29 cellular contexts compared by ENCODE assay signal in genomic region chr6:130326496-130326895, GRCh38. TPM values are rescaled to one million over a fixed set of nuclear protein-coding genes. Genes with fewer than 3 reads are reported as not detected.
"Had no signal": no experiment of that assay in that cellular context is flagged by ENCODE, and none has a peak within 500 bp of the region (broad histone marks: within the 10 kb centered on the region; RNA-seq: fewer than 3 reads in every experiment).

No MANE protein-coding gene starts in this region.

- ATAC-seq: activated CD4-positive, alpha-beta T cell treated with anti-CD3 and anti-CD28 coated beads for 36 hours; activated T-helper 17 cell treated with anti-CD3 and anti-CD28 coated beads, Interleukin-2, amount 50 U/mL, for 72 hours; body of pancreas; heart right ventricle; left colon; lower lobe of right lung; mucosa of descending colon; naive thymus-derived CD4-positive, alpha-beta T cell; sciatic nerve; stimulated activated naive B cell treated with anti-CD40 and anti-IgM and Interleukin-4, amounts not matched to agents 10 μg/mL and 1 μg/mL and 100 μg/mL, for 72 hours; WTC11 had no signal

- H3K27me3 ChIP-seq: body of pancreas, cardiac muscle cell, esophagus squamous epithelium, heart right ventricle, neural progenitor cell had no signal

- H3K9ac ChIP-seq: neural progenitor cell had no signal

- H3K36me3 ChIP-seq: cardiac muscle cell, esophagus squamous epithelium, heart right ventricle, lower lobe of right lung, neural progenitor cell had no signal

- H3K27me3 Mint-ChIP-seq: activated CD4-positive, alpha-beta T cell treated with anti-CD3 and anti-CD28 coated beads for 36 hours; activated naive CD8-positive, alpha-beta T cell; activated T-cell treated with anti-CD3 and anti-CD28 coated beads, Interleukin-2, amount 50 U/mL, for 24 hours; activated T-helper 17 cell treated with anti-CD3 and anti-CD28 coated beads, Interleukin-2, amount 50 U/mL, for 72 hours; stimulated activated naive B cell treated with anti-CD40 and anti-IgM and Interleukin-4, amounts not matched to agents 10 μg/mL and 1 μg/mL and 100 μg/mL, for 72 hours; type B pancreatic cell had no signal

- H3K4me2 ChIP-seq: neural progenitor cell had no signal

- DNase-seq: activated CD4-positive, alpha-beta T cell treated with anti-CD3 and anti-CD28 coated beads for 36 hours; activated CD4-positive, alpha-beta T cell treated with anti-CD3 and anti-CD28 coated beads, Interleukin-2, amount 50 U/mL, for 4 hours; activated CD8-positive, alpha-beta memory T cell treated with anti-CD3 and anti-CD28 coated beads for 24 hours; activated CD8-positive, alpha-beta memory T cell treated with anti-CD3 and anti-CD28 coated beads, Interleukin-2, amount 50 U/mL, for 4 hours; activated T-cell treated with anti-CD3 and anti-CD28 coated beads, Interleukin-2, amount 50 U/mL, for 24 hours; amniotic stem cell; body of pancreas; cortex of kidney; endodermal cell; esophagus squamous epithelium; heart right ventricle; left colon; lower lobe of right lung; mesendoderm; mucosa of descending colon; naive thymus-derived CD4-positive, alpha-beta T cell; stimulated activated CD4-positive, alpha-beta T cell treated with anti-CD3 and anti-CD28 coated beads, Interleukin-2, amount 100 ng/mL, for 48 hours; stimulated activated CD8-positive, alpha-beta memory T cell treated with anti-CD3 and anti-CD28 coated beads, Interleukin-4, amount 100 ng/mL, for 48 hours; stimulated activated naive B cell treated with anti-CD40 and anti-IgM and Interleukin-4, amounts not matched to agents 10 μg/mL and 1 μg/mL and 100 μg/mL, for 72 hours; T-helper 1 cell; T-helper 9 cell had no signal

- H3K9me3 Mint-ChIP-seq: activated T-cell treated with anti-CD3 and anti-CD28 coated beads, Interleukin-2, amount 50 U/mL, for 24 hours; activated T-helper 17 cell treated with anti-CD3 and anti-CD28 coated beads, Interleukin-2, amount 50 U/mL, for 72 hours; endodermal cell; neural progenitor cell; type B pancreatic cell had no signal

- FAIRE-seq: keratinocyte had no signal

- H3K27ac ChIP-seq: body of pancreas, cardiac muscle cell, esophagus squamous epithelium, heart right ventricle, lower lobe of right lung, neural progenitor cell had no signal

- H3K9me3 ChIP-seq: body of pancreas, esophagus squamous epithelium, heart right ventricle, lower lobe of right lung, mucosa of descending colon had no signal

- H3K4me1 Mint-ChIP-seq: activated CD4-positive, alpha-beta T cell treated with anti-CD3 and anti-CD28 coated beads for 36 hours; activated T-helper 17 cell treated with anti-CD3 and anti-CD28 coated beads, Interleukin-2, amount 50 U/mL, for 72 hours; endodermal cell; stimulated activated naive B cell treated with anti-CD40 and anti-IgM and Interleukin-4, amounts not matched to agents 10 μg/mL and 1 μg/mL and 100 μg/mL, for 72 hours; WTC11 had no signal

- H3K36me3 Mint-ChIP-seq: activated naive CD8-positive, alpha-beta T cell; neural progenitor cell; stimulated activated naive B cell treated with anti-CD40 and anti-IgM and Interleukin-4, amounts not matched to agents 10 μg/mL and 1 μg/mL and 100 μg/mL, for 72 hours; type B pancreatic cell; WTC11 had no signal

- H3K4me3 ChIP-seq: body of pancreas, cardiac muscle cell, esophagus squamous epithelium, heart right ventricle, lower lobe of right lung, mucosa of descending colon, neural progenitor cell had no signal

- H3K4me1 ChIP-seq: body of pancreas, esophagus squamous epithelium, heart right ventricle, lower lobe of right lung, neural progenitor cell had no signal

- H3K27ac Mint-ChIP-seq: activated CD4-positive, alpha-beta T cell treated with anti-CD3 and anti-CD28 coated beads for 36 hours; activated naive CD8-positive, alpha-beta T cell; activated T-cell treated with anti-CD3 and anti-CD28 coated beads, Interleukin-2, amount 50 U/mL, for 24 hours; activated T-helper 17 cell treated with anti-CD3 and anti-CD28 coated beads, Interleukin-2, amount 50 U/mL, for 72 hours; endodermal cell; naive thymus-derived CD4-positive, alpha-beta T cell; neural progenitor cell; stimulated activated naive B cell treated with anti-CD40 and anti-IgM and Interleukin-4, amounts not matched to agents 10 μg/mL and 1 μg/mL and 100 μg/mL, for 72 hours; type B pancreatic cell; WTC11 had no signal

- H3K4me3 Mint-ChIP-seq: activated CD4-positive, alpha-beta T cell treated with anti-CD3 and anti-CD28 coated beads for 36 hours; activated naive CD8-positive, alpha-beta T cell; activated T-cell treated with anti-CD3 and anti-CD28 coated beads, Interleukin-2, amount 50 U/mL, for 24 hours; activated T-helper 17 cell treated with anti-CD3 and anti-CD28 coated beads, Interleukin-2, amount 50 U/mL, for 72 hours; endodermal cell; naive thymus-derived CD4-positive, alpha-beta T cell; neural progenitor cell; stimulated activated naive B cell treated with anti-CD40 and anti-IgM and Interleukin-4, amounts not matched to agents 10 μg/mL and 1 μg/mL and 100 μg/mL, for 72 hours; type B pancreatic cell; WTC11 had no signal

- H2AFZ ChIP-seq: neural progenitor cell had no signal

RNA-seq across cellular contexts. Expression of gene TMEM200A, which starts 39.3 kb away (rescaled TPM):
- polyA plus RNA-seq: cardiac muscle cell had no signal
